ENCODE assay signal across 22 cellular contexts in the genomic region with DNA sequence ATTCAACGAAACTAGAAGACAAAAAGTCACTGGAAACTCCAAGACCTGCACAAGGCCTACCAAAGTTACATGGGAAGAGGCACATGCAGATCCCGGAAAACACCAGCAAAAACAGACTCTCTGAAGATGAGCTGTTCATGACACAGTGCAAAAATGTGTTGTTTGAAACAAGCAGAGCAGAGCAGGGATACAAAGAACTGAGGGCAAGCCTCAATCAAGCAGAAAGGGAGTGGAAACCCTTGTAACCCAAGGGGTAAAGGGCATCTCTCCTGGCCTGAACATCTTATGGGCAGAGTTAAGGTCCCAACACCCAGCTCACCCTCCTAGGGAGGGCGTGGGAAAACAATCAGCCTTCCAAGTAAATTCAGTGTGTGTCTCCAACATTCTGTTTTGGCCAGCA. TPM values are rescaled to one million over a fixed set of nuclear protein-coding genes. Genes with fewer than 3 reads are reported as not detected.
"Had no signal": no experiment of that assay in that cellular context is flagged by ENCODE, and none has a peak within 500 bp of the region (broad histone marks: within the 10 kb centered on the region; RNA-seq: fewer than 3 reads in every experiment).

No MANE protein-coding gene starts in this region.

- H3K27me3 Mint-ChIP-seq: activated CD4-positive, alpha-beta T cell treated with anti-CD3 and anti-CD28 coated beads, Interleukin-2, amount 10 ng/mL, durations not matched to agents 7 days and 5 days; activated T-helper 17 cell treated with anti-CD3 and anti-CD28 coated beads, Interleukin-2, amount 50 U/mL, for 72 hours; T-cell; type B pancreatic cell had no signal

- H3K27ac Mint-ChIP-seq: activated CD4-positive, alpha-beta T cell treated with anti-CD3 and anti-CD28 coated beads, Interleukin-2, amount 10 ng/mL, durations not matched to agents 7 days and 5 days; activated CD8-positive, alpha-beta T cell treated with anti-CD3 and anti-CD28 coated beads, Interleukin-2, amount 10 ng/mL, durations not matched to agents 7 days and 5 days; activated T-helper 17 cell treated with anti-CD3 and anti-CD28 coated beads, Interleukin-2, amount 50 U/mL, for 72 hours; T-cell; T-helper 2 cell treated with Interferon-gamma antibody and Interleukin-4, amounts not matched to agents 5 μg/mL and 100 μg/mL, for 36 hours; type B pancreatic cell had no signal

- H3K4me3 Mint-ChIP-seq: activated CD4-positive, alpha-beta T cell treated with anti-CD3 and anti-CD28 coated beads, Interleukin-2, amount 10 ng/mL, durations not matched to agents 7 days and 5 days; activated CD8-positive, alpha-beta T cell treated with anti-CD3 and anti-CD28 coated beads, Interleukin-2, amount 10 ng/mL, durations not matched to agents 7 days and 5 days; activated T-helper 17 cell treated with anti-CD3 and anti-CD28 coated beads, Interleukin-2, amount 50 U/mL, for 72 hours; T-cell; T-helper 2 cell treated with Interferon-gamma antibody and Interleukin-4, amounts not matched to agents 5 μg/mL and 100 μg/mL, for 36 hours; type B pancreatic cell had no signal

- H3K9me3 Mint-ChIP-seq: activated CD4-positive, alpha-beta T cell treated with anti-CD3 and anti-CD28 coated beads, Interleukin-2, amount 10 ng/mL, durations not matched to agents 7 days and 5 days; activated naive CD4-positive, alpha-beta T cell treated with anti-CD3 and anti-CD28 coated beads, Interleukin-2, amount 50 U/mL, for 72 hours; activated T-helper 17 cell treated with anti-CD3 and anti-CD28 coated beads, Interleukin-2, amount 50 U/mL, for 72 hours; T-cell; T-helper 2 cell treated with Interferon-gamma antibody and Interleukin-4, amounts not matched to agents 5 μg/mL and 100 μg/mL, for 36 hours; type B pancreatic cell had no signal

- H3K4me3 ChIP-seq: coronary artery, gastroesophageal sphincter, heart left ventricle, left ventricle myocardium inferior, thoracic aorta, vagina had no signal

- H3K27me3 ChIP-seq: gastroesophageal sphincter, heart left ventricle, vagina had no signal

- H3K4me1 ChIP-seq: gastroesophageal sphincter, heart left ventricle, left ventricle myocardium inferior, vagina had no signal

- H3K36me3 ChIP-seq: vagina, WERI-Rb-1 had no signal

- H3K27ac ChIP-seq: coronary artery, gastroesophageal sphincter, heart left ventricle, left ventricle myocardium inferior, thoracic aorta, vagina, WERI-Rb-1 had no signal

- H3K4me1 Mint-ChIP-seq: activated T-helper 17 cell treated with anti-CD3 and anti-CD28 coated beads, Interleukin-2, amount 50 U/mL, for 72 hours; T-cell had no signal

- H3K9me3 ChIP-seq: gastroesophageal sphincter, heart left ventricle, left ventricle myocardium inferior, thoracic aorta, vagina had no signal

- ATAC-seq: activated CD8-positive, alpha-beta T cell treated with anti-CD3 and anti-CD28 coated beads, Interleukin-2, amount 10 ng/mL, durations not matched to agents 7 days and 5 days; activated naive CD4-positive, alpha-beta T cell treated with anti-CD3 and anti-CD28 coated beads, Interleukin-2, amount 50 U/mL, for 72 hours; activated T-helper 17 cell treated with anti-CD3 and anti-CD28 coated beads, Interleukin-2, amount 50 U/mL, for 72 hours; gastroesophageal sphincter; heart left ventricle; T-cell had no signal

- DNase-seq: activated CD4-positive, alpha-beta T cell treated with anti-CD3 and anti-CD28 coated beads, Interleukin-2, amount 10 ng/mL, durations not matched to agents 7 days and 5 days; activated CD4-positive, CD25-positive, alpha-beta regulatory T cell treated with anti-CD3 and anti-CD28 coated beads, Interleukin-2, amount 50 U/mL, for 72 hours; activated CD8-positive, alpha-beta T cell treated with anti-CD3 and anti-CD28 coated beads, Interleukin-2, amount 10 ng/mL, durations not matched to agents 7 days and 5 days; cerebellar nuclear complex; heart left ventricle; left ventricle myocardium inferior; mammary epithelial cell; nucleus accumbens; retina; stimulated activated CD4-positive, alpha-beta T cell treated with anti-CD3 and anti-CD28 coated beads, Interleukin-4, amount 100 ng/mL, for 24 hours; stimulated activated naive CD4-positive, alpha-beta T cell treated with Interleukin-2 at 50 U/mL for 16 hours; T-cell; WERI-Rb-1 had no signal

- H3K36me3 Mint-ChIP-seq: activated naive CD4-positive, alpha-beta T cell treated with anti-CD3 and anti-CD28 coated beads, Interleukin-2, amount 50 U/mL, for 72 hours; T-cell had no signal

RNA-seq across cellular contexts. Expression of a gene that starts 52.1 kb away (rescaled TPM):
- total RNA-seq: astrocyte, vagina had no signal
